In the genomic region with DNA sequence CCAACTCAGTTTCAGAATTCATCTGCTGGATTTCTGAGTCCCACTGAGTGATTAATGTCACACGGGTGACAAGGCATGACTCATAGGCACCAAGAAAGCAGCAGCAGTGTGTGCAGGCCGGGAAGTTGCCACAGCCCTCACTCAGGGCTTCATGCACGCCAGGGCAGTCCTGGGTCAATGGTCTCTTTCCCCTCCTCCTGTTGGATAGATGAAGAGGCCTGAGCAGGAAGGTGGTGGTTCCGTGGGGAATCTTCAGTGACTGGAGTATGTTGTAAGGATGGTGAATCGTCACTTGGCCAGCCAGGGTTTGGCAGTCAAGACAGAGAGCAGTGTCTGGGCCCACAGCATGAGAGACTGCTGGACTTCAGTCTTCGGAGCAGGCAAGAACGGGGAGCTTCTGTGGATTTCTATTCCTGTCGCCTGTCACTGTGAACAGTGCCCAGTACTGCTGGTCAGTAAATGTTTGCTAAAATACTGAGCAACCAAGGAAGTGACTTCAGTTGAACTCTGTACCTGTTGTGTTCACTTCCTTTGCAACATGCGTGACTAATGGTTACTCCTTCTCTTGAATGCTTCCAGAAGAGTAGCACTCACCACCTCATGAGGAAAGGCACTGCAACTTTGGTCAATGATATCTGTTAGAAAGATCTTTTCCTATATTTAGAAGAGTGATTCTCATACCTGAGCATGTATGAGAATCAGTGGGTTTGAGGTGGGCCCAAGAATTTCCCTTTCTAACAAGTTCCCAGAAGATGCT, we compare ENCODE assay signal across 1 cellular context.
TF ChIP-seq lines count a peak whose summit lies in the region.

No MANE protein-coding gene starts in this region.

TF ChIP-seq in HepG2, 621 proteins besides CTCF, POLR2A, EP300 and RAD21 (continued from another document and continues in another):
- TF ChIP-seq ZNF331 (CRISPR knock-in tag; IDR thresholded peaks at IDR 0.05) (peak; percentile 58; the same call in 1 of the 2 replicates), ATM (IDR thresholded peaks at IDR 0.05; ENCODE audit: borderline replicate concordance) (no peak), ATF7 (IDR thresholded peaks at IDR 0.05) (no peak), ATF7 (CRISPR knock-in tag; IDR thresholded peaks at IDR 0.05) (no peak; the same call in 1 of the 2 replicates), RFXAP (CRISPR knock-in tag; IDR thresholded peaks at IDR 0.05; ENCODE audit: borderline replicate concordance) (no peak), ZKSCAN8 (CRISPR knock-in tag; IDR thresholded peaks at IDR 0.05; ENCODE audit: borderline replicate concordance) (peak; percentile 28; the same call in 1 of the 2 replicates), ZNF296 (CRISPR knock-in tag; conservative IDR thresholded peaks at IDR 0.05) (0 out of 2 replicates have a peak, but pooled peaks have one; percentile 56), NR2C2 (CRISPR knock-in tag; IDR thresholded peaks at IDR 0.05; ENCODE audit: borderline replicate concordance) (peak; percentile 96), KDM6A (CRISPR knock-in tag; IDR thresholded peaks at IDR 0.05; ENCODE audit: low read depth) (peak; percentile 56), ELF4 (CRISPR knock-in tag; IDR thresholded peaks at IDR 0.05; ENCODE audit: borderline replicate concordance) (no peak), ZNF737 (CRISPR knock-in tag; IDR thresholded peaks at IDR 0.05; ENCODE audit: borderline replicate concordance) (peak; percentile 49; the same call in 1 of the 2 replicates), RARA (CRISPR knock-in tag; IDR thresholded peaks at IDR 0.05) (peak; percentile 75; the same call in 1 of the 2 replicates), PCBP1 (IDR thresholded peaks at IDR 0.05; ENCODE audit: borderline replicate concordance, low read depth, low read length) (no peak), ZNF749 (CRISPR knock-in tag; IDR thresholded peaks at IDR 0.05; ENCODE audit: borderline replicate concordance) (no peak), ZBTB7B (CRISPR knock-in tag; IDR thresholded peaks at IDR 0.05) (no peak), ZNF274 (CRISPR knock-in tag; IDR thresholded peaks at IDR 0.05) (peak; percentile 52; the same call in 1 of the 2 replicates), BORCS8-MEF2B (CRISPR knock-in tag; IDR thresholded peaks at IDR 0.05) (no peak), ZFP37 (CRISPR knock-in tag; IDR thresholded peaks at IDR 0.05; ENCODE audit: borderline replicate concordance) (peak; percentile 34; the same call in 1 of the 2 replicates), RAD51 (IDR thresholded peaks at IDR 0.05; ENCODE audit: borderline replicate concordance) (no peak), ATAD3A (CRISPR knock-in tag; IDR thresholded peaks at IDR 0.05) (no peak; the same call in 1 of the 2 replicates), HNF4A (CRISPR knock-in tag; IDR thresholded peaks at IDR 0.05) (peak; percentile 89), KLF6 (CRISPR knock-in tag; IDR thresholded peaks at IDR 0.05) (peak; percentile 62; the same call in 1 of the 2 replicates), SMAD9 (CRISPR knock-in tag; IDR thresholded peaks at IDR 0.05) (no peak), DPF2 (CRISPR knock-in tag; IDR thresholded peaks at IDR 0.05; ENCODE audit: borderline replicate concordance, low read depth) (no peak; the same call in 1 of the 2 replicates), ZNF549 (CRISPR knock-in tag; IDR thresholded peaks at IDR 0.05) (no peak), ZNF891 (CRISPR knock-in tag; IDR thresholded peaks at IDR 0.05) (no peak), SOX5 (CRISPR knock-in tag; IDR thresholded peaks at IDR 0.05; ENCODE audit: borderline replicate concordance) (peak; percentile 63), NFYB (CRISPR knock-in tag; IDR thresholded peaks at IDR 0.05) (no peak), TBX2 (CRISPR knock-in tag; IDR thresholded peaks at IDR 0.05; ENCODE audit: borderline replicate concordance) (no peak; the same call in 1 of the 2 replicates), PTBP1 (IDR thresholded peaks at IDR 0.05; ENCODE audit: low read depth, low read length, poor library complexity, severe bottlenecking) (no peak), ZNF720 (CRISPR knock-in tag; IDR thresholded peaks at IDR 0.05) (no peak), NFE2L2 (IDR thresholded peaks at IDR 0.05; ENCODE audit: low read length) (no peak), NR2F2 (IDR thresholded peaks at IDR 0.05; ENCODE audit: borderline replicate concordance, low read depth) (no peak), PRMT3 (CRISPR knock-in tag; IDR thresholded peaks at IDR 0.05; ENCODE audit: borderline replicate concordance, low read depth) (no peak), FOXA3 (CRISPR knock-in tag; IDR thresholded peaks at IDR 0.05) (peak; percentile 81), AHR (CRISPR knock-in tag; IDR thresholded peaks at IDR 0.05) (0 out of 2 replicates have a peak, but pooled peaks have one; percentile 61), MXD4 (CRISPR knock-in tag; IDR thresholded peaks at IDR 0.05) (peak; percentile 57; the same call in 1 of the 2 replicates), ZFP90 (CRISPR knock-in tag; IDR thresholded peaks at IDR 0.05; ENCODE audit: borderline replicate concordance) (no peak), NONO (IDR thresholded peaks at IDR 0.05) (no peak), NONO (CRISPR knock-in tag; conservative IDR thresholded peaks at IDR 0.05) (no peak), SMAD1 (CRISPR knock-in tag; IDR thresholded peaks at IDR 0.05; ENCODE audit: borderline replicate concordance, low read depth) (no peak), ETV5 (CRISPR knock-in tag; IDR thresholded peaks at IDR 0.05; ENCODE audit: borderline replicate concordance) (peak; percentile 96), ZNF644 (CRISPR knock-in tag; IDR thresholded peaks at IDR 0.05; ENCODE audit: low read depth) (peak; percentile 89; the same call in 1 of the 2 replicates), PHF20 (CRISPR knock-in tag; IDR thresholded peaks at IDR 0.05) (peak; percentile 68), NFRKB (IDR thresholded peaks at IDR 0.05) (no peak), ESRRA (CRISPR knock-in tag; IDR thresholded peaks at IDR 0.05; ENCODE audit: low read depth) (0 out of 2 replicates have a peak, but pooled peaks have one; percentile 53), PRPF4 (IDR thresholded peaks at IDR 0.05; ENCODE audit: low read depth, low read length, poor library complexity, severe bottlenecking) (peak; percentile 27)
- TF ChIP-seq, protein P1, sequence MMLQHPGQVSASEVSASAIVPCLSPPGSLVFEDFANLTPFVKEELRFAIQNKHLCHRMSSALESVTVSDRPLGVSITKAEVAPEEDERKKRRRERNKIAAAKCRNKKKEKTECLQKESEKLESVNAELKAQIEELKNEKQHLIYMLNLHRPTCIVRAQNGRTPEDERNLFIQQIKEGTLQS (CRISPR knock-in tag; IDR thresholded peaks at IDR 0.05) = peak; percentile 86; the same call in 1 of the 2 replicates
- TF ChIP-seq, protein P2, sequence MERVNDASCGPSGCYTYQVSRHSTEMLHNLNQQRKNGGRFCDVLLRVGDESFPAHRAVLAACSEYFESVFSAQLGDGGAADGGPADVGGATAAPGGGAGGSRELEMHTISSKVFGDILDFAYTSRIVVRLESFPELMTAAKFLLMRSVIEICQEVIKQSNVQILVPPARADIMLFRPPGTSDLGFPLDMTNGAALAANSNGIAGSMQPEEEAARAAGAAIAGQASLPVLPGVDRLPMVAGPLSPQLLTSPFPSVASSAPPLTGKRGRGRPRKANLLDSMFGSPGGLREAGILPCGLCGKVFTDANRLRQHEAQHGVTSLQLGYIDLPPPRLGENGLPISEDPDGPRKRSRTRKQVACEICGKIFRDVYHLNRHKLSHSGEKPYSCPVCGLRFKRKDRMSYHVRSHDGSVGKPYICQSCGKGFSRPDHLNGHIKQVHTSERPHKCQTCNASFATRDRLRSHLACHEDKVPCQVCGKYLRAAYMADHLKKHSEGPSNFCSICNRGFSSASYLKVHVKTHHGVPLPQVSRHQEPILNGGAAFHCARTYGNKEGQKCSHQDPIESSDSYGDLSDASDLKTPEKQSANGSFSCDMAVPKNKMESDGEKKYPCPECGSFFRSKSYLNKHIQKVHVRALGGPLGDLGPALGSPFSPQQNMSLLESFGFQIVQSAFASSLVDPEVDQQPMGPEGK (CRISPR knock-in tag; IDR thresholded peaks at IDR 0.05) = no peak
- TF ChIP-seq, protein P3, sequence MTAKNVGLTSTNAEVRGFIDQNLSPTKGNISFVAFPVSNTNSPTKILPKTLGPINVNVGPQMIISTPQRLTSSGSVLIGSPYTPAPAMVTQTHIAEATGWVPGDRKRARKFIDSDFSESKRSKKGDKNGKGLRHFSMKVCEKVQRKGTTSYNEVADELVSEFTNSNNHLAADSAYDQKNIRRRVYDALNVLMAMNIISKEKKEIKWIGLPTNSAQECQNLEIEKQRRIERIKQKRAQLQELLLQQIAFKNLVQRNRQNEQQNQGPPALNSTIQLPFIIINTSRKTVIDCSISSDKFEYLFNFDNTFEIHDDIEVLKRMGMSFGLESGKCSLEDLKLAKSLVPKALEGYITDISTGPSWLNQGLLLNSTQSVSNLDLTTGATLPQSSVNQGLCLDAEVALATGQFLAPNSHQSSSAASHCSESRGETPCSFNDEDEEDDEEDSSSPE (CRISPR knock-in tag; IDR thresholded peaks at IDR 0.05) = peak; percentile 38; the same call in 1 of the 2 replicates
- TF ChIP-seq, protein P4, sequence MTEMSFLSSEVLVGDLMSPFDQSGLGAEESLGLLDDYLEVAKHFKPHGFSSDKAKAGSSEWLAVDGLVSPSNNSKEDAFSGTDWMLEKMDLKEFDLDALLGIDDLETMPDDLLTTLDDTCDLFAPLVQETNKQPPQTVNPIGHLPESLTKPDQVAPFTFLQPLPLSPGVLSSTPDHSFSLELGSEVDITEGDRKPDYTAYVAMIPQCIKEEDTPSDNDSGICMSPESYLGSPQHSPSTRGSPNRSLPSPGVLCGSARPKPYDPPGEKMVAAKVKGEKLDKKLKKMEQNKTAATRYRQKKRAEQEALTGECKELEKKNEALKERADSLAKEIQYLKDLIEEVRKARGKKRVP (CRISPR knock-in tag; IDR thresholded peaks at IDR 0.05) = peak in 1 of 2 experiments; percentile 79; a peak in 2 of 4 replicates
- TF ChIP-seq, protein P5, sequence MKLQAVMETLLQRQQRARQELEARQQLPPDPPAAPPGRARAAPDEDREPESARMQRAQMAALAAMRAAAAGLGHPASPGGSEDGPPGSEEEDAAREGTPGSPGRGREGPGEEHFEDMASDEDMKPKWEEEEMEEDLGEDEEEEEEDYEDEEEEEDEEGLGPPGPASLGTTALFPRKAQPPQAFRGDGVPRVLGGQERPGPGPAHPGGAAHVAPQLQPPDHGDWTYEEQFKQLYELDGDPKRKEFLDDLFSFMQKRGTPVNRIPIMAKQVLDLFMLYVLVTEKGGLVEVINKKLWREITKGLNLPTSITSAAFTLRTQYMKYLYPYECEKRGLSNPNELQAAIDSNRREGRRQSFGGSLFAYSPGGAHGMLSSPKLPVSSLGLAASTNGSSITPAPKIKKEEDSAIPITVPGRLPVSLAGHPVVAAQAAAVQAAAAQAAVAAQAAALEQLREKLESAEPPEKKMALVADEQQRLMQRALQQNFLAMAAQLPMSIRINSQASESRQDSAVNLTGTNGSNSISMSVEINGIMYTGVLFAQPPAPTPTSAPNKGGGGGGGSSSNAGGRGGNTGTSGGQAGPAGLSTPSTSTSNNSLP (IDR thresholded peaks at IDR 0.05; ENCODE audit: low read depth, low read length) = peak; percentile 54
- TF ChIP-seq, protein P6, sequence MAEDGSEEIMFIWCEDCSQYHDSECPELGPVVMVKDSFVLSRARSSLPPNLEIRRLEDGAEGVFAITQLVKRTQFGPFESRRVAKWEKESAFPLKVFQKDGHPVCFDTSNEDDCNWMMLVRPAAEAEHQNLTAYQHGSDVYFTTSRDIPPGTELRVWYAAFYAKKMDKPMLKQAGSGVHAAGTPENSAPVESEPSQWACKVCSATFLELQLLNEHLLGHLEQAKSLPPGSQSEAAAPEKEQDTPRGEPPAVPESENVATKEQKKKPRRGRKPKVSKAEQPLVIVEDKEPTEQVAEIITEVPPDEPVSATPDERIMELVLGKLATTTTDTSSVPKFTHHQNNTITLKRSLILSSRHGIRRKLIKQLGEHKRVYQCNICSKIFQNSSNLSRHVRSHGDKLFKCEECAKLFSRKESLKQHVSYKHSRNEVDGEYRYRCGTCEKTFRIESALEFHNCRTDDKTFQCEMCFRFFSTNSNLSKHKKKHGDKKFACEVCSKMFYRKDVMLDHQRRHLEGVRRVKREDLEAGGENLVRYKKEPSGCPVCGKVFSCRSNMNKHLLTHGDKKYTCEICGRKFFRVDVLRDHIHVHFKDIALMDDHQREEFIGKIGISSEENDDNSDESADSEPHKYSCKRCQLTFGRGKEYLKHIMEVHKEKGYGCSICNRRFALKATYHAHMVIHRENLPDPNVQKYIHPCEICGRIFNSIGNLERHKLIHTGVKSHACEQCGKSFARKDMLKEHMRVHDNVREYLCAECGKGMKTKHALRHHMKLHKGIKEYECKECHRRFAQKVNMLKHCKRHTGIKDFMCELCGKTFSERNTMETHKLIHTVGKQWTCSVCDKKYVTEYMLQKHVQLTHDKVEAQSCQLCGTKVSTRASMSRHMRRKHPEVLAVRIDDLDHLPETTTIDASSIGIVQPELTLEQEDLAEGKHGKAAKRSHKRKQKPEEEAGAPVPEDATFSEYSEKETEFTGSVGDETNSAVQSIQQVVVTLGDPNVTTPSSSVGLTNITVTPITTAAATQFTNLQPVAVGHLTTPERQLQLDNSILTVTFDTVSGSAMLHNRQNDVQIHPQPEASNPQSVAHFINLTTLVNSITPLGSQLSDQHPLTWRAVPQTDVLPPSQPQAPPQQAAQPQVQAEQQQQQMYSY (CRISPR knock-in tag; IDR thresholded peaks at IDR 0.05) = no peak
- TF ChIP-seq, protein P7, sequence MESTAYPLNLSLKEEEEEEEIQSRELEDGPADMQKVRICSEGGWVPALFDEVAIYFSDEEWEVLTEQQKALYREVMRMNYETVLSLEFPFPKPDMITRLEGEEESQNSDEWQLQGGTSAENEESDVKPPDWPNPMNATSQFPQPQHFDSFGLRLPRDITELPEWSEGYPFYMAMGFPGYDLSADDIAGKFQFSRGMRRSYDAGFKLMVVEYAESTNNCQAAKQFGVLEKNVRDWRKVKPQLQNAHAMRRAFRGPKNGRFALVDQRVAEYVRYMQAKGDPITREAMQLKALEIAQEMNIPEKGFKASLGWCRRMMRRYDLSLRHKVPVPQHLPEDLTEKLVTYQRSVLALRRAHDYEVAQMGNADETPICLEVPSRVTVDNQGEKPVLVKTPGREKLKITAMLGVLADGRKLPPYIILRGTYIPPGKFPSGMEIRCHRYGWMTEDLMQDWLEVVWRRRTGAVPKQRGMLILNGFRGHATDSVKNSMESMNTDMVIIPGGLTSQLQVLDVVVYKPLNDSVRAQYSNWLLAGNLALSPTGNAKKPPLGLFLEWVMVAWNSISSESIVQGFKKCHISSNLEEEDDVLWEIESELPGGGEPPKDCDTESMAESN (CRISPR knock-in tag; conservative IDR thresholded peaks at IDR 0.05) = peak; percentile 67; the same call in 1 of the 2 replicates
- TF ChIP-seq, protein P8, sequence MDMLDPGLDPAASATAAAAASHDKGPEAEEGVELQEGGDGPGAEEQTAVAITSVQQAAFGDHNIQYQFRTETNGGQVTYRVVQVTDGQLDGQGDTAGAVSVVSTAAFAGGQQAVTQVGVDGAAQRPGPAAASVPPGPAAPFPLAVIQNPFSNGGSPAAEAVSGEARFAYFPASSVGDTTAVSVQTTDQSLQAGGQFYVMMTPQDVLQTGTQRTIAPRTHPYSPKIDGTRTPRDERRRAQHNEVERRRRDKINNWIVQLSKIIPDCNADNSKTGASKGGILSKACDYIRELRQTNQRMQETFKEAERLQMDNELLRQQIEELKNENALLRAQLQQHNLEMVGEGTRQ (IDR thresholded peaks at IDR 0.05; ENCODE audit: low read depth, low read length) = no peak
- TF ChIP-seq, protein P8 (CRISPR knock-in tag; IDR thresholded peaks at IDR 0.05; ENCODE audit: borderline replicate concordance) = no peak
